29 cellular contexts compared by ENCODE assay signal in genomic region chr6:50826803-50827202, GRCh38. TPM values are rescaled to one million over a fixed set of nuclear protein-coding genes. Genes with fewer than 3 reads are reported as not detected.
DNase-seq lines count a peak whose midpoint lies in the region; ATAC-seq and TF ChIP-seq lines count a peak whose summit lies in the region.
"Had no signal": no experiment of that assay in that cellular context is flagged by ENCODE, and none has a peak within 500 bp of the region (broad histone marks: within the 10 kb centered on the region; RNA-seq: fewer than 3 reads in every experiment).

No MANE protein-coding gene starts in this region.

- H3K27ac ChIP-seq in C4-2B = peak overlapping the region; percentile 0
- H3K27ac ChIP-seq in VCaP = peak overlapping the region; percentile 34
- H3K27ac ChIP-seq: ovary, right atrium auricular region, spleen, WERI-Rb-1 had no signal

- H3K36me3 Mint-ChIP-seq in neural crest cell (ENCODE audit: low read depth) = peaks cover 41% of the 10 kb centered on the region

- H3K27ac Mint-ChIP-seq in neural crest cell (ENCODE audit: unreplicated experiment) = peak overlapping the region; percentile 21
- H3K27ac Mint-ChIP-seq: activated CD4-positive, alpha-beta T cell treated with anti-CD3 and anti-CD28 coated beads, Interleukin-2, amount 10 ng/mL, durations not matched to agents 24 days and 14 days; activated naive CD8-positive, alpha-beta T cell treated with anti-CD3 and anti-CD28 coated beads, Interleukin-2, amount 50 U/mL, for 24 hours; activated T-cell treated with anti-CD3 and anti-CD28 coated beads, Interleukin-2, amount 50 U/mL, for 24 hours; natural killer cell; T-helper 2 cell treated with Interferon-gamma antibody and Interleukin-4, amounts not matched to agents 5 μg/mL and 100 μg/mL, for 36 hours had no signal

- peaks cover 70% of the 10 kb centered on the region for H3K4me1 Mint-ChIP-seq in neural crest cell
- H3K4me1 Mint-ChIP-seq: natural killer cell had no signal

- peak overlapping the region; percentile 96 for H3K4me3 Mint-ChIP-seq in neural crest cell
- H3K4me3 Mint-ChIP-seq: activated CD4-positive, alpha-beta T cell treated with anti-CD3 and anti-CD28 coated beads, Interleukin-2, amount 10 ng/mL, durations not matched to agents 24 days and 14 days; activated naive CD8-positive, alpha-beta T cell treated with anti-CD3 and anti-CD28 coated beads, Interleukin-2, amount 50 U/mL, for 24 hours; activated T-cell treated with anti-CD3 and anti-CD28 coated beads, Interleukin-2, amount 50 U/mL, for 24 hours; natural killer cell; T-helper 2 cell treated with Interferon-gamma antibody and Interleukin-4, amounts not matched to agents 5 μg/mL and 100 μg/mL, for 36 hours had no signal

- H3K9me3 Mint-ChIP-seq in neural crest cell = no peaks in the 10 kb centered on the region
- H3K9me3 Mint-ChIP-seq: activated naive CD8-positive, alpha-beta T cell treated with anti-CD3 and anti-CD28 coated beads, Interleukin-2, amount 50 U/mL, for 24 hours; activated T-cell treated with anti-CD3 and anti-CD28 coated beads, Interleukin-2, amount 50 U/mL, for 24 hours; T-helper 2 cell treated with Interferon-gamma antibody and Interleukin-4, amounts not matched to agents 5 μg/mL and 100 μg/mL, for 36 hours had no signal

- no peak; the same call in 1 of the 2 replicates for TF ChIP-seq CTCF in C4-2B (conservative IDR thresholded peaks at IDR 0.05)
- no peak for TF ChIP-seq CTCF in VCaP (conservative IDR thresholded peaks at IDR 0.05)
- TF ChIP-seq CTCF in neural crest cell (conservative IDR thresholded peaks at IDR 0.05) = no peak

- peak; percentile 73 for DNase-seq in NCI-H1417 treated with DMSO at 0.1 percent for 48 hours (lab: John Stamatoyannopoulos, UW)
- DNase-seq in neural crest cell (ENCODE audit: low read depth, low spot score) = no peak
- DNase-seq in globus pallidus (ENCODE audit: low spot score) = no peak
- no peak for DNase-seq in SIG-M5 treated with dmso at 0.1 percent for 504 hours (lab: John Stamatoyannopoulos, UW; ENCODE audit: unreplicated experiment)
- DNase-seq: activated CD4-positive, alpha-beta T cell treated with anti-CD3 and anti-CD28 coated beads, Interleukin-2, amount 10 ng/mL, durations not matched to agents 24 days and 14 days; activated gamma-delta T cell; activated naive CD8-positive, alpha-beta T cell treated with anti-CD3 and anti-CD28 coated beads, Interleukin-2, amount 50 U/mL, for 24 hours; activated T-cell treated with anti-CD3 and anti-CD28 coated beads, Interleukin-2, amount 50 U/mL, for 24 hours; glutamatergic neuron; HCEC 1CT; KBM-7; MG63; natural killer cell; NCI-H1694 treated with DMSO at 0.1 percent for 48 hours; NCI-H226; NCI-H774; ovary; spleen; stimulated activated CD4-positive, alpha-beta T cell treated with anti-CD3 and anti-CD28 coated beads, Interleukin-2, amount 100 ng/mL, for 48 hours; WERI-Rb-1 had no signal

- peaks cover 99% of the 10 kb centered on the region for H3K27me3 Mint-ChIP-seq in neural crest cell (ENCODE audit: low read depth)

- ATAC-seq in GM18907 (IDR thresholded peaks at IDR 0.05; ENCODE audit: unreplicated experiment) = no peak
- ATAC-seq in HG02763 (IDR thresholded peaks at IDR 0.05; ENCODE audit: unreplicated experiment) = no peak
- ATAC-seq: activated naive CD8-positive, alpha-beta T cell treated with anti-CD3 and anti-CD28 coated beads, Interleukin-2, amount 50 U/mL, for 24 hours; natural killer cell had no signal

RNA-seq across cellular contexts. Expression of gene TFAP2B, which starts 8.1 kb away (rescaled TPM):
- 66.1 and 73.3 TPM in 2 replicates for total RNA-seq in neural crest cell
- total RNA-seq: activated CD4-positive, alpha-beta T cell treated with anti-CD3 and anti-CD28 coated beads, Interleukin-2, amount 10 ng/mL, durations not matched to agents 24 days and 14 days; activated CD8-positive, alpha-beta memory T cell treated with anti-CD3 and anti-CD28 coated beads for 36 hours; endothelial cell of umbilical vein; liver; natural killer cell; ovary; right atrium auricular region; spleen had no signal
